14 cellular contexts compared by ENCODE assay signal in genomic region chr9:133934512-133935221, GRCh38. TPM values are rescaled to one million over a fixed set of nuclear protein-coding genes. Genes with fewer than 3 reads are reported as not detected.
A peak's percentile ranks its signal among the peaks of the same experiment; 100 is the strongest.
DNase-seq lines count a peak whose midpoint lies in the region; ATAC-seq and TF ChIP-seq lines count a peak whose summit lies in the region.
"Had no signal": no experiment of that assay in that cellular context is flagged by ENCODE, and none has a peak within 500 bp of the region (broad histone marks: within the 10 kb centered on the region; RNA-seq: fewer than 3 reads in every experiment).

No MANE protein-coding gene starts in this region.

- intact Hi-C loops in left cardiac atrium (cut with DNase I) = no loop called here
- intact Hi-C loops in uterus (cut with DNase I; ENCODE audit: low total_unique reads) = no loop called here

- peaks cover 40% of the 10 kb centered on the region for H3K79me2 ChIP-seq in osteoblast (ENCODE audit: insufficient read depth, low read length)

- peaks cover 46% of the 10 kb centered on the region for H4K20me1 ChIP-seq in osteoblast (ENCODE audit: insufficient read depth, low read length)

- TF ChIP-seq POLR2A in uterus (IDR thresholded peaks at IDR 0.05) = no peak

- H3K9me3 ChIP-seq in osteoblast (ENCODE audit: low read depth, low read length) = no peaks in the 10 kb centered on the region
- H3K9me3 ChIP-seq in uterus = no peaks in the 10 kb centered on the region
- H3K9me3 ChIP-seq: prostate gland had no signal

- peak overlapping the region; percentile 74 for H3K4me2 ChIP-seq in osteoblast (ENCODE audit: insufficient read depth, low read length)

- peak overlapping the region; percentile 60 for H2AFZ ChIP-seq in osteoblast (ENCODE audit: low read length)

- TF ChIP-seq CTCF in osteoblast (IDR thresholded peaks at IDR 0.05; ENCODE audit: extremely low read depth, low read depth, low read length) (no peak), uterus (IDR thresholded peaks at IDR 0.05) (no peak)

- no peaks in the 10 kb centered on the region for H3K27me3 ChIP-seq in osteoblast (ENCODE audit: insufficient read depth, low read length)
- H3K27me3 ChIP-seq in uterus = no peaks in the 10 kb centered on the region
- H3K27me3 ChIP-seq: brain microvascular endothelial cell had no signal

- H3K4me3 ChIP-seq in osteoblast (ENCODE audit: insufficient read depth, low read length) (peak overlapping the region; percentile 51), uterus (no peak overlapping the region)
- H3K4me3 ChIP-seq: prostate gland had no signal

- peak overlapping the region; percentile 69 for H3K27ac ChIP-seq in osteoblast (ENCODE audit: low read depth, low read length)
- H3K27ac ChIP-seq in uterus = peak overlapping the region; percentile 13 to 37
- H3K27ac ChIP-seq: brain microvascular endothelial cell, prostate gland had no signal

- ATAC-seq in left cardiac atrium (peak; percentile 73 to 74), HG02623 (IDR thresholded peaks at IDR 0.05; ENCODE audit: unreplicated experiment) (no peak)
- ATAC-seq: activated CD4-positive, alpha-beta T cell treated with anti-CD3 and anti-CD28 coated beads for 36 hours had no signal

- peak; percentile 87 for DNase-seq in astrocyte of the hippocampus (ENCODE audit: low read depth, low spot score)
- peak; percentile 73 for DNase-seq in left cardiac atrium
- peak; percentile 98 for DNase-seq in osteoblast (ENCODE audit: insufficient read length, low spot score, missing footprints)
- no peak for DNase-seq in uterus
- DNase-seq in effector CD4-positive, alpha-beta T cell = no peak
- DNase-seq in COLO829 (ENCODE audit: low spot score) = no peak
- DNase-seq: activated CD4-positive, alpha-beta T cell treated with anti-CD3 and anti-CD28 coated beads for 36 hours; activated CD8-positive, alpha-beta memory T cell treated with anti-CD3 and anti-CD28 coated beads, Interleukin-2, amount 50 U/mL, for 4 hours; AML-193; HCEC 1CT; T-helper 9 cell had no signal

- H3K36me3 ChIP-seq in osteoblast (ENCODE audit: insufficient read depth, low read length) (peaks cover 12% of the 10 kb centered on the region), uterus (no peaks in the 10 kb centered on the region)
- H3K36me3 ChIP-seq: prostate gland had no signal

- peaks cover 40% of the 10 kb centered on the region for H3K4me1 ChIP-seq in osteoblast (ENCODE audit: insufficient read depth, low read length)
- H3K4me1 ChIP-seq in uterus = peaks cover 0 to 8% of the 10 kb centered on the region in 2 donors

RNA-seq across cellular contexts. Expression of gene VAV2, which starts 57.5 kb away (rescaled TPM):
- 1 to 10 TPM; 8.3 to 9.6 TPM for total RNA-seq in left cardiac atrium
- total RNA-seq in osteoblast = 8.0 and 8.8 TPM in 2 replicates
- 10 to 100 TPM in 3 of 4 donors, 1 to 10 TPM in 1; 4.7 to 42.2 (median 15.8) TPM for total RNA-seq in uterus

Comparison
In these comparisons a context has a peak if more than half of its experiments do, and no peak if none do; other contexts are left out.
1. DNase-seq: peak in astrocyte of the hippocampus (single experiment), left cardiac atrium (single experiment) and osteoblast (single experiment); none in uterus (0 of 2), effector CD4-positive, alpha-beta T cell (single experiment) and COLO829 (single experiment).